Comparison of ENCODE assay signal across 8 cellular contexts in the genomic region with DNA sequence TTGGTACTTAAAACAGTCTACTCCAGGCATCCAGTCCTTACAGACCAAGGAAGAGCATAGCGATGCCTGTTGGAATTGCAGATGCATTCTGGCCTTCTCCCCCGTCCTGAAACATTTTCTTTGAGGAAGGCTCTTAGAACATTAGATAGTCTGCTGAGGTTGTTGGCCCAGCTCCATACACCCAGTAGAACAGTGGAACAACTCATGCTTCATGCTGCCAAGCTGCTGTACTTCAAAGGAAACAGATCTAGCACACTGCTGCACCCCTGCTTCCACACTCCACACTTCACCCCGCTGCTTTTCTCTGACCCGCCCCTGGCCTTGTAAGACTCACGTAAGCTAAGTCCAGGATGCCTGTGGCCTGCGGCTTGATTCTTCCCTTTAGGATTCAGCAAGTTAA. TPM values are rescaled to one million over a fixed set of nuclear protein-coding genes. Genes with fewer than 3 reads are reported as not detected.
DNase-seq lines count a peak whose midpoint lies in the region; ATAC-seq and TF ChIP-seq lines count a peak whose summit lies in the region.

No MANE protein-coding gene starts in this region.

- H3K36me3 ChIP-seq in mammary epithelial cell (ENCODE audit: insufficient read depth, low read length) (no peaks in the 10 kb centered on the region), transverse colon (no peaks in the 10 kb centered on the region)

- H2AFZ ChIP-seq in mammary epithelial cell (ENCODE audit: low read depth, low read length), result peak overlapping the region; percentile 33

- TF ChIP-seq POLR2A in transverse colon (IDR thresholded peaks at IDR 0.05), result no peak

- intact Hi-C loops in mammary epithelial cell (cut with micrococcal nuclease) (loop anchor here (1.0 to 5.0 kb wide), 5 partner anchors 11 to 303 kb away; partner anchors contain the start of genes C9orf78, NCS1 and USP20), transverse colon (cut with DNase I; ENCODE audit: low total_unique reads) (no loop called here)

- 0% methylated on average over 6 of the region's 6 CpGs for WGBS in mammary epithelial cell (ENCODE audit: low coverage, missing lambda C conversion rate)
- WGBS in transverse colon (ENCODE audit: low coverage in 1 of 2), 2 donors, result 71 to 90% methylated on average over 2 to 6 of the region's 6 CpGs

- H3K4me1 ChIP-seq in mammary epithelial cell (ENCODE audit: insufficient read depth, low read length) (peaks cover 32% of the 10 kb centered on the region), transverse colon (peaks cover 0 to 11% (median 5%) of the 10 kb centered on the region in 4 donors)

- TF ChIP-seq CTCF in mammary epithelial cell (conservative IDR thresholded peaks at IDR 0.05 in 1 of 2, IDR thresholded peaks at IDR 0.05 in 1 of 2; ENCODE audit: extremely low read depth in 1 of 2, insufficient read depth in 1 of 2, low read depth in 1 of 2, low read length in 2 of 2), result no peak
- peak in 1 of 5 experiments; percentile 13 for TF ChIP-seq CTCF in transverse colon (IDR thresholded peaks at IDR 0.05)

- H3K4me3 Mint-ChIP-seq in activated T-cell treated with anti-CD3 and anti-CD28 coated beads, Interleukin-2, amount 50 U/mL, for 24 hours, result no peak overlapping the region

- H3K9me3 Mint-ChIP-seq in activated T-cell treated with anti-CD3 and anti-CD28 coated beads, Interleukin-2, amount 50 U/mL, for 24 hours, result no peaks in the 10 kb centered on the region

- ATAC-seq in HG03520 (IDR thresholded peaks at IDR 0.05; ENCODE audit: unreplicated experiment), result no peak

- H3K27me3 ChIP-seq in mammary epithelial cell (ENCODE audit: insufficient read depth, low read length) (no peaks in the 10 kb centered on the region), transverse colon (peaks cover 4% of the 10 kb centered on the region)

- dilution Hi-C loops in mammary epithelial cell (cut with HindIII; ENCODE audit: low sequenced_read_pairs), result no loop called here

- CTCF ChIA-PET in mammary epithelial cell (lab: Charles Lee; ENCODE audit: low non-redundant PET), result interaction anchor here (0.7 kb wide), 1 partner anchor 26 kb away, joined by 4 read pairs; no protein-coding TSS in a partner anchor

- H3K27ac ChIP-seq in mammary epithelial cell (ENCODE audit: insufficient read depth, low read depth, low read length), result peak overlapping the region; percentile 51
- peak overlapping the region; percentile 39 to 84 (median 70) for H3K27ac ChIP-seq in transverse colon

- peak overlapping the region; percentile 39 for H3K4me2 ChIP-seq in mammary epithelial cell (ENCODE audit: insufficient read depth, low read depth, low read length)

- no peaks in the 10 kb centered on the region for H3K9me3 ChIP-seq in mammary epithelial cell (replicated peaks; ENCODE audit: insufficient read depth, low read length)
- no peaks in the 10 kb centered on the region for H3K9me3 ChIP-seq in transverse colon

- peak overlapping the region; percentile 91 for H3K27ac Mint-ChIP-seq in activated T-cell treated with anti-CD3 and anti-CD28 coated beads, Interleukin-2, amount 50 U/mL, for 24 hours

- in situ Hi-C loops in mammary epithelial cell (cut with MboI; ENCODE audit: low sequenced_read_pairs in 2 of 2), result no loop called here
- in situ Hi-C loops in transverse colon (cut with MboI; ENCODE audit: low pct_ligation_motif_present in 1 of 4, low pct_unique_long_range_greater_than_20kb in 1 of 4, low sequenced_read_pairs in 3 of 4), result no loop called here

- peaks cover 74% of the 10 kb centered on the region for H3K4me1 Mint-ChIP-seq in activated T-cell treated with anti-CD3 and anti-CD28 coated beads, Interleukin-2, amount 50 U/mL, for 24 hours (ENCODE audit: low read depth)

- DNase-seq in activated T-cell treated with anti-CD3 and anti-CD28 coated beads, Interleukin-2, amount 50 U/mL, for 24 hours, result no peak
- no peak for DNase-seq in activated T-cell treated with anti-CD3 and anti-CD28 coated beads for 4 hours
- DNase-seq in mammary epithelial cell, result peak; percentile 92
- DNase-seq in lung microvascular endothelial cell (ENCODE audit: low read depth in 2 of 2), result peak; percentile 17 to 91
- DNase-seq in transverse colon, result peak; percentile 45
- no peak for DNase-seq in NCI-H82 (lab: John Stamatoyannopoulos, UW)
- no peak for DNase-seq in DMS114 treated with DMSO at 0.1 percent for 48 hours (lab: John Stamatoyannopoulos, UW; ENCODE audit: unreplicated experiment)

- peaks cover 6% of the 10 kb centered on the region for H3K27me3 Mint-ChIP-seq in activated T-cell treated with anti-CD3 and anti-CD28 coated beads, Interleukin-2, amount 50 U/mL, for 24 hours

- no peaks in the 10 kb centered on the region for H3K79me2 ChIP-seq in mammary epithelial cell (ENCODE audit: insufficient read depth, low read length)

- peaks cover 47% of the 10 kb centered on the region for H3K36me3 Mint-ChIP-seq in activated T-cell treated with anti-CD3 and anti-CD28 coated beads, Interleukin-2, amount 50 U/mL, for 24 hours (ENCODE audit: low read depth)

- H3K4me3 ChIP-seq in mammary epithelial cell (replicated peaks in 1 of 3; ENCODE audit: insufficient read depth in 1 of 3, low read depth in 2 of 3, low read length in 3 of 3) (no peak overlapping the region), transverse colon (no peak overlapping the region)

- BruUV-seq in mammary epithelial cell (replicated peaks; lab: Mats Ljungman, UMichigan), result no TSS peak

- no peaks in the 10 kb centered on the region for H4K20me1 ChIP-seq in mammary epithelial cell (ENCODE audit: insufficient read depth, low read length)

- H3K9ac ChIP-seq in mammary epithelial cell (ENCODE audit: insufficient read depth, low read length), result no peak overlapping the region

- no peak for TF ChIP-seq EP300 in transverse colon (IDR thresholded peaks at IDR 0.05; ENCODE audit: low read depth)

RNA-seq across cellular contexts. Expression of gene NCS1, which starts 33.4 kb away (rescaled TPM):
- 10 to 100 TPM; 76.5 to 85.4 TPM for total RNA-seq in mammary epithelial cell
- polyA plus RNA-seq in mammary epithelial cell, result 59.8 TPM
- polyA minus RNA-seq in mammary epithelial cell, result 53.3 TPM
- 4.8 and 10.2 TPM in 2 replicates for total RNA-seq in lung microvascular endothelial cell
- total RNA-seq in transverse colon, result 10 to 100 TPM; 11.9 to 66.5 (median 25.9) TPM

Comparison
In these comparisons a context has a peak if more than half of its experiments do, and no peak if none do; other contexts are left out.
1. DNase-seq: peak in mammary epithelial cell (single experiment), lung microvascular endothelial cell (2 of 2) and transverse colon (single experiment); none in activated T-cell treated with anti-CD3 and anti-CD28 coated beads, Interleukin-2, amount 50 U/mL, for 24 hours (single experiment), activated T-cell treated with anti-CD3 and anti-CD28 coated beads for 4 hours (single experiment), NCI-H82 (single experiment) and DMS114 treated with DMSO at 0.1 percent for 48 hours (single experiment).